In the genomic region with DNA sequence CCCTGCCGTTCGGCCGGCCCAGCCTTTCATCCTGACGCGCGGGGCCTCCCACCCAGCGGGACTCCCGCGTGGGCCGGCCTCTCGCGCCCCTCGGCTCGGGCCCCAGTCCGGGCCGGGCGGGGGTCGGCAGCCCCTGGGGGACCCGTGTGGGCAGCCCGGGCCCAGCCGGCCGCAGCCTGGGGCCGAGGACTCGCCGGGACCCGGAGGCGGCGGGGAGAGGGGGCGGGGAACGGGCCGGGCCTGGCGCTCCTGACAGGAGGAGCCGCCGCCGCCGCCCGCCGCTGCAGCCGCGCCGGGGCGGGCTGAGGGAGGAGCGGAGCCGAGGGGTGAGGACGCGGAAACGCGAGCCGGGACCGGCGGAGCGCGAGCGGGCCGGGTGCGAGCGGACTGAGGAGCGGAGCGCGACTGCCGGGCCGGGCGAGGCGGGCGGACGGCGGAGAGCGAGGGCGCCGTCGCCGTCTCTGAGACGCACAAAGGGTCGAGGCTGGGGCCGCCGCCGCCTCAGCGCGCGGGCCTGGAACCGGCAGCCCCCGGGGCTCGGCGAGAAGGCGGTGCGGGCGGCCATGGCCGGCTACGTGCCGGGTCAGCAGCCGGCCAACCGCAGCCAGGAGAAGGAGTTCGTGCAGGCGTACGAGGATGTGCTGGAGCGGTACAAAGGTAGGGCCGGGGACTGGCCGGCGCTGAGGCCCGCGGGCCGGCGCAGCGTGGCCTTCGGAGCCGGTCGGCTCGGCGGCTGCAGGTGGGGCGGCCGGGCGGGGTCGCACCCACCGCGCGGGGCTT, we compare ENCODE assay signal across 8 cellular contexts.
A peak's percentile ranks its signal among the peaks of the same experiment; 100 is the strongest.
DNase-seq lines count a peak whose midpoint lies in the region; ATAC-seq and TF ChIP-seq lines count a peak whose summit lies in the region.

No MANE protein-coding gene starts in this region.

- POLR2A ChIA-PET in Panc1 (lab: Charles Lee): interaction anchor here (0.5 to 0.9 kb wide), 2 partner anchors 75 to 289 kb away, joined by 3 read pairs; no protein-coding TSS in a partner anchor

- H3K4me3 ChIP-seq in Panc1 (ENCODE audit: low read depth in 2 of 2, low read length in 2 of 2) (peak overlapping the region; percentile 74 to 95), neuron (ENCODE audit: low read length) (peak overlapping the region; percentile 63), upper lobe of right lung (peak overlapping the region; percentile 73)

- TF ChIP-seq CTCF in GM10266 (IDR thresholded peaks at IDR 0.05; ENCODE audit: control insufficient read depth, insufficient read depth, low read depth, missing control alignments) (no peak), Panc1 (IDR thresholded peaks at IDR 0.05) (peak; percentile 8; the same call in 1 of the 2 replicates), upper lobe of right lung (IDR thresholded peaks at IDR 0.05) (no peak)

- intact Hi-C loops in Panc1 (cut with micrococcal nuclease; ENCODE audit: unreplicated experiment): loop anchor here (2.0 to 5.0 kb wide), 2 partner anchors 67 to 88 kb away; no protein-coding TSS in a partner anchor
- intact Hi-C loops in upper lobe of right lung (cut with DNase I): loop anchor here (10.0 kb wide), 1 partner anchor 80 kb away; no protein-coding TSS in a partner anchor

- H2AFZ ChIP-seq in neuron (ENCODE audit: low read depth, low read length): peak overlapping the region; percentile 29

- ATAC-seq in HG02885 (IDR thresholded peaks at IDR 0.05; ENCODE audit: poor library complexity, unreplicated experiment) (peak; percentile 63), Panc1 (peak; percentile 74), upper lobe of right lung (peak; percentile 92), GM21786 (IDR thresholded peaks at IDR 0.05; ENCODE audit: unreplicated experiment) (no peak)

- H3K27me3 ChIP-seq in Panc1 (ENCODE audit: control insufficient read depth, insufficient read depth, low read length) (no peaks in the 10 kb centered on the region), neuron (ENCODE audit: insufficient read depth, low read length) (no peaks in the 10 kb centered on the region), upper lobe of right lung (no peaks in the 10 kb centered on the region)

- peak; percentile 84 for DNase-seq in GM10266 (ENCODE audit: extremely low spot score)
- no peak for DNase-seq in Panc1 (ENCODE audit: low read depth, low spot score)
- DNase-seq in activated gamma-delta T cell treated with Interleukin-2 at 50 U/mL for 16 hours: peak; percentile 41
- DNase-seq in germinal center (ENCODE audit: low spot score): peak; percentile 75
- peak; percentile 93 for DNase-seq in upper lobe of right lung

- H3K4me1 ChIP-seq in Panc1 (ENCODE audit: control insufficient read depth, insufficient read depth, low read length): peaks cover 43% of the 10 kb centered on the region
- peaks cover 45% of the 10 kb centered on the region for H3K4me1 ChIP-seq in neuron (ENCODE audit: insufficient read depth, low read length)
- H3K4me1 ChIP-seq in upper lobe of right lung: peaks cover 58% of the 10 kb centered on the region

- CTCF ChIA-PET in Panc1 (lab: Charles Lee): interaction anchor here (0.6 kb wide), 1 partner anchor 198 kb away, joined by 5 read pairs; no protein-coding TSS in a partner anchor

- BruUV-seq in Panc1 (replicated peaks; lab: Mats Ljungman, UMichigan): no TSS peak

- in situ Hi-C loops in Panc1 (cut with HindIII; ENCODE audit: low pct_unique_long_range_greater_than_20kb, low sequenced_read_pairs): no loop called here

- H3K9me3 ChIP-seq in Panc1 (ENCODE audit: control insufficient read depth, insufficient read depth, low read depth, low read length) (no peaks in the 10 kb centered on the region), neuron (ENCODE audit: low read length) (no peaks in the 10 kb centered on the region), upper lobe of right lung (no peaks in the 10 kb centered on the region)

- H3K36me3 ChIP-seq in Panc1 (ENCODE audit: control insufficient read depth, insufficient read depth, low read length) (no peaks in the 10 kb centered on the region), neuron (ENCODE audit: insufficient read depth, low read length) (no peaks in the 10 kb centered on the region), upper lobe of right lung (no peaks in the 10 kb centered on the region)

- peak overlapping the region; percentile 99 for H3K27ac ChIP-seq in Panc1 (ENCODE audit: low read length)
- H3K27ac ChIP-seq in upper lobe of right lung: peak overlapping the region; percentile 87
